Comparison of ENCODE assay signal across 1 cellular context in the genomic region with DNA sequence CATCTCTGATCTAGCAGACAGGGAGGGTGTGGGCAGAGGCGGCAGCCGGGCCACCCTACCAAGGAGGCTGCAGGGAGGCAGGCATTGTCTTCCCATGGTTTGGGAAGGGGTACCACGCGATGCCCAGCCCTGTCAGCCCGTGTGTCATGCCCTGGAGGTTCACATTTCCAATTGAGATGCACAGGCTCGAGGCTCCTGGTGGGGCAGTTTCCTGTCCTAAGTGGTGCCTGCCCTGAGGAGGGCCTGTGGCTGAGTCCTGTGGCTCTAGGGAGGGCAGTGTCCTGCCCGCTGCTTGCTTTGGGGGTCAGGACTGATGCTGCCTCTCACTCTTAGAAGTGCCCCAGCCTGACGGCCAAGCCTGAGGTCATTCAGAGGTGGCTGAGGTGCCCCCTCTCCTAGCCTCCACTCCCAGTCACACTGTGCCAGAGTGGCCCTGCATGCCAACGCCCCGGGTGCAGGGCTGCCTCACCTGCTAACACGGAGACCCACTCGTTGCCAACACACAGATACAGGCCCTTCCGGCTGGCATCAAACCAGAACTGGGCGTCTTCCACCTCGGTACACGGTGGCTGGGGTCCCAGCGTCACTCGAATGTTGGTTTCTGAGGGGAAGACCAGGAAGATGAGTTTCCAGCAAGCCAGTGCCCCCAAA.
TF ChIP-seq lines count a peak whose summit lies in the region.

No MANE protein-coding gene starts in this region.

TF ChIP-seq in HepG2, 621 proteins besides CTCF, POLR2A, EP300 and RAD21:
- TF ChIP-seq SPEN (CRISPR knock-in tag; IDR thresholded peaks at IDR 0.05; ENCODE audit: low read depth), result no peak
- no peak for TF ChIP-seq TCF7 (IDR thresholded peaks at IDR 0.05; ENCODE audit: low read depth)
- TF ChIP-seq SKI (IDR thresholded peaks at IDR 0.05; ENCODE audit: partially characterized antibody), result no peak
- TF ChIP-seq RFX1 (IDR thresholded peaks at IDR 0.05), result no peak
- no peak for TF ChIP-seq ZNF484 (CRISPR knock-in tag; IDR thresholded peaks at IDR 0.05; ENCODE audit: borderline replicate concordance, low read depth)
- TF ChIP-seq WIZ (CRISPR knock-in tag; IDR thresholded peaks at IDR 0.05), result no peak
- TF ChIP-seq, protein P1, sequence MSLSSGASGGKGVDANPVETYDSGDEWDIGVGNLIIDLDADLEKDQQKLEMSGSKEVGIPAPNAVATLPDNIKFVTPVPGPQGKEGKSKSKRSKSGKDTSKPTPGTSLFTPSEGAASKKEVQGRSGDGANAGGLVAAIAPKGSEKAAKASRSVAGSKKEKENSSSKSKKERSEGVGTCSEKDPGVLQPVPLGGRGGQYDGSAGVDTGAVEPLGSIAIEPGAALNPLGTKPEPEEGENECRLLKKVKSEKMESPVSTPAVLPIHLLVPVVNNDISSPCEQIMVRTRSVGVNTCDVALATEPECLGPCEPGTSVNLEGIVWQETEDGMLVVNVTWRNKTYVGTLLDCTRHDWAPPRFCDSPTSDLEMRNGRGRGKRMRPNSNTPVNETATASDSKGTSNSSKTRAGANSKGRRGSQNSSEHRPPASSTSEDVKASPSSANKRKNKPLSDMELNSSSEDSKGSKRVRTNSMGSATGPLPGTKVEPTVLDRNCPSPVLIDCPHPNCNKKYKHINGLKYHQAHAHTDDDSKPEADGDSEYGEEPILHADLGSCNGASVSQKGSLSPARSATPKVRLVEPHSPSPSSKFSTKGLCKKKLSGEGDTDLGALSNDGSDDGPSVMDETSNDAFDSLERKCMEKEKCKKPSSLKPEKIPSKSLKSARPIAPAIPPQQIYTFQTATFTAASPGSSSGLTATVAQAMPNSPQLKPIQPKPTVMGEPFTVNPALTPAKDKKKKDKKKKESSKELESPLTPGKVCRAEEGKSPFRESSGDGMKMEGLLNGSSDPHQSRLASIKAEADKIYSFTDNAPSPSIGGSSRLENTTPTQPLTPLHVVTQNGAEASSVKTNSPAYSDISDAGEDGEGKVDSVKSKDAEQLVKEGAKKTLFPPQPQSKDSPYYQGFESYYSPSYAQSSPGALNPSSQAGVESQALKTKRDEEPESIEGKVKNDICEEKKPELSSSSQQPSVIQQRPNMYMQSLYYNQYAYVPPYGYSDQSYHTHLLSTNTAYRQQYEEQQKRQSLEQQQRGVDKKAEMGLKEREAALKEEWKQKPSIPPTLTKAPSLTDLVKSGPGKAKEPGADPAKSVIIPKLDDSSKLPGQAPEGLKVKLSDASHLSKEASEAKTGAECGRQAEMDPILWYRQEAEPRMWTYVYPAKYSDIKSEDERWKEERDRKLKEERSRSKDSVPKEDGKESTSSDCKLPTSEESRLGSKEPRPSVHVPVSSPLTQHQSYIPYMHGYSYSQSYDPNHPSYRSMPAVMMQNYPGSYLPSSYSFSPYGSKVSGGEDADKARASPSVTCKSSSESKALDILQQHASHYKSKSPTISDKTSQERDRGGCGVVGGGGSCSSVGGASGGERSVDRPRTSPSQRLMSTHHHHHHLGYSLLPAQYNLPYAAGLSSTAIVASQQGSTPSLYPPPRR (CRISPR knock-in tag; IDR thresholded peaks at IDR 0.05; ENCODE audit: borderline replicate concordance), result no peak
- TF ChIP-seq ZNF432 (CRISPR knock-in tag; IDR thresholded peaks at IDR 0.05; ENCODE audit: borderline replicate concordance), result no peak
- TF ChIP-seq ELF1 (CRISPR knock-in tag; IDR thresholded peaks at IDR 0.05), result no peak
- TF ChIP-seq ZFP62 (CRISPR knock-in tag; IDR thresholded peaks at IDR 0.05), result no peak
- TF ChIP-seq ZNF530 (CRISPR knock-in tag; IDR thresholded peaks at IDR 0.05; ENCODE audit: low read depth), result no peak
- no peak for TF ChIP-seq ERF (CRISPR knock-in tag; IDR thresholded peaks at IDR 0.05)
- no peak for TF ChIP-seq NR1H2 (CRISPR knock-in tag; IDR thresholded peaks at IDR 0.05; ENCODE audit: borderline replicate concordance, low read depth)
- no peak for TF ChIP-seq HOXA7 (CRISPR knock-in tag; IDR thresholded peaks at IDR 0.05)
- TF ChIP-seq ZC3H13 (CRISPR knock-in tag; IDR thresholded peaks at IDR 0.05), result no peak
- TF ChIP-seq, protein P2, sequence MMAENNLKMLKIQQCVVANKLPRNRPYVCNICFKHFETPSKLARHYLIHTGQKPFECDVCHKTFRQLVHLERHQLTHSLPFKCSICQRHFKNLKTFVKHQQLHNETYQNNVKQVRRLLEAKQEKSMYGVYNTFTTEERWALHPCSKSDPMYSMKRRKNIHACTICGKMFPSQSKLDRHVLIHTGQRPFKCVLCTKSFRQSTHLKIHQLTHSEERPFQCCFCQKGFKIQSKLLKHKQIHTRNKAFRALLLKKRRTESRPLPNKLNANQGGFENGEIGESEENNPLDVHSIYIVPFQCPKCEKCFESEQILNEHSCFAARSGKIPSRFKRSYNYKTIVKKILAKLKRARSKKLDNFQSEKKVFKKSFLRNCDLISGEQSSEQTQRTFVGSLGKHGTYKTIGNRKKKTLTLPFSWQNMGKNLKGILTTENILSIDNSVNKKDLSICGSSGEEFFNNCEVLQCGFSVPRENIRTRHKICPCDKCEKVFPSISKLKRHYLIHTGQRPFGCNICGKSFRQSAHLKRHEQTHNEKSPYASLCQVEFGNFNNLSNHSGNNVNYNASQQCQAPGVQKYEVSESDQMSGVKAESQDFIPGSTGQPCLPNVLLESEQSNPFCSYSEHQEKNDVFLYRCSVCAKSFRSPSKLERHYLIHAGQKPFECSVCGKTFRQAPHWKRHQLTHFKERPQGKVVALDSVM (CRISPR knock-in tag; IDR thresholded peaks at IDR 0.05), result no peak
- TF ChIP-seq, protein P3, sequence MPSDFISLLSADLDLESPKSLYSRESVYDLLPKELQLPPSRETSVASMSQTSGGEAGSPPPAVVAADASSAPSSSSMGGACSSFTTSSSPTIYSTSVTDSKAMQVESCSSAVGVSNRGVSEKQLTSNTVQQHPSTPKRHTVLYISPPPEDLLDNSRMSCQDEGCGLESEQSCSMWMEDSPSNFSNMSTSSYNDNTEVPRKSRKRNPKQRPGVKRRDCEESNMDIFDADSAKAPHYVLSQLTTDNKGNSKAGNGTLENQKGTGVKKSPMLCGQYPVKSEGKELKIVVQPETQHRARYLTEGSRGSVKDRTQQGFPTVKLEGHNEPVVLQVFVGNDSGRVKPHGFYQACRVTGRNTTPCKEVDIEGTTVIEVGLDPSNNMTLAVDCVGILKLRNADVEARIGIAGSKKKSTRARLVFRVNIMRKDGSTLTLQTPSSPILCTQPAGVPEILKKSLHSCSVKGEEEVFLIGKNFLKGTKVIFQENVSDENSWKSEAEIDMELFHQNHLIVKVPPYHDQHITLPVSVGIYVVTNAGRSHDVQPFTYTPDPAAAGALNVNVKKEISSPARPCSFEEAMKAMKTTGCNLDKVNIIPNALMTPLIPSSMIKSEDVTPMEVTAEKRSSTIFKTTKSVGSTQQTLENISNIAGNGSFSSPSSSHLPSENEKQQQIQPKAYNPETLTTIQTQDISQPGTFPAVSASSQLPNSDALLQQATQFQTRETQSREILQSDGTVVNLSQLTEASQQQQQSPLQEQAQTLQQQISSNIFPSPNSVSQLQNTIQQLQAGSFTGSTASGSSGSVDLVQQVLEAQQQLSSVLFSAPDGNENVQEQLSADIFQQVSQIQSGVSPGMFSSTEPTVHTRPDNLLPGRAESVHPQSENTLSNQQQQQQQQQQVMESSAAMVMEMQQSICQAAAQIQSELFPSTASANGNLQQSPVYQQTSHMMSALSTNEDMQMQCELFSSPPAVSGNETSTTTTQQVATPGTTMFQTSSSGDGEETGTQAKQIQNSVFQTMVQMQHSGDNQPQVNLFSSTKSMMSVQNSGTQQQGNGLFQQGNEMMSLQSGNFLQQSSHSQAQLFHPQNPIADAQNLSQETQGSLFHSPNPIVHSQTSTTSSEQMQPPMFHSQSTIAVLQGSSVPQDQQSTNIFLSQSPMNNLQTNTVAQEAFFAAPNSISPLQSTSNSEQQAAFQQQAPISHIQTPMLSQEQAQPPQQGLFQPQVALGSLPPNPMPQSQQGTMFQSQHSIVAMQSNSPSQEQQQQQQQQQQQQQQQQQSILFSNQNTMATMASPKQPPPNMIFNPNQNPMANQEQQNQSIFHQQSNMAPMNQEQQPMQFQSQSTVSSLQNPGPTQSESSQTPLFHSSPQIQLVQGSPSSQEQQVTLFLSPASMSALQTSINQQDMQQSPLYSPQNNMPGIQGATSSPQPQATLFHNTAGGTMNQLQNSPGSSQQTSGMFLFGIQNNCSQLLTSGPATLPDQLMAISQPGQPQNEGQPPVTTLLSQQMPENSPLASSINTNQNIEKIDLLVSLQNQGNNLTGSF (CRISPR knock-in tag; IDR thresholded peaks at IDR 0.05), result no peak
- TF ChIP-seq ZSCAN29 (CRISPR knock-in tag; conservative IDR thresholded peaks at IDR 0.05), result no peak
- TF ChIP-seq, protein P4, sequence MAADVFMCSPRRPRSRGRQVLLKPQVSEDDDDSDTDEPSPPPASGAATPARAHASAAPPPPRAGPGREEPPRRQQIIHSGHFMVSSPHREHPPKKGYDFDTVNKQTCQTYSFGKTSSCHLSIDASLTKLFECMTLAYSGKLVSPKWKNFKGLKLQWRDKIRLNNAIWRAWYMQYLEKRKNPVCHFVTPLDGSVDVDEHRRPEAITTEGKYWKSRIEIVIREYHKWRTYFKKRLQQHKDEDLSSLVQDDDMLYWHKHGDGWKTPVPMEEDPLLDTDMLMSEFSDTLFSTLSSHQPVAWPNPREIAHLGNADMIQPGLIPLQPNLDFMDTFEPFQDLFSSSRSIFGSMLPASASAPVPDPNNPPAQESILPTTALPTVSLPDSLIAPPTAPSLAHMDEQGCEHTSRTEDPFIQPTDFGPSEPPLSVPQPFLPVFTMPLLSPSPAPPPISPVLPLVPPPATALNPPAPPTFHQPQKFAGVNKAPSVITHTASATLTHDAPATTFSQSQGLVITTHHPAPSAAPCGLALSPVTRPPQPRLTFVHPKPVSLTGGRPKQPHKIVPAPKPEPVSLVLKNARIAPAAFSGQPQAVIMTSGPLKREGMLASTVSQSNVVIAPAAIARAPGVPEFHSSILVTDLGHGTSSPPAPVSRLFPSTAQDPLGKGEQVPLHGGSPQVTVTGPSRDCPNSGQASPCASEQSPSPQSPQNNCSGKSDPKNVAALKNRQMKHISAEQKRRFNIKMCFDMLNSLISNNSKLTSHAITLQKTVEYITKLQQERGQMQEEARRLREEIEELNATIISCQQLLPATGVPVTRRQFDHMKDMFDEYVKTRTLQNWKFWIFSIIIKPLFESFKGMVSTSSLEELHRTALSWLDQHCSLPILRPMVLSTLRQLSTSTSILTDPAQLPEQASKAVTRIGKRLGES (CRISPR knock-in tag; IDR thresholded peaks at IDR 0.05; ENCODE audit: borderline replicate concordance), result no peak
- TF ChIP-seq SNAI1 (CRISPR knock-in tag; IDR thresholded peaks at IDR 0.05; ENCODE audit: borderline replicate concordance), result no peak
TF ChIP-seq in HepG2: peak in this region for 0.
